ENCODE assay signal across 16 cellular contexts in genomic region chr3:9653565-9654248, GRCh38. TPM values are rescaled to one million over a fixed set of nuclear protein-coding genes. Genes with fewer than 3 reads are reported as not detected.
DNase-seq lines count a peak whose midpoint lies in the region; ATAC-seq and TF ChIP-seq lines count a peak whose summit lies in the region.
"Had no signal": no experiment of that assay in that cellular context is flagged by ENCODE, and none has a peak within 500 bp of the region (broad histone marks: within the 10 kb centered on the region; RNA-seq: fewer than 3 reads in every experiment).

No MANE protein-coding gene starts in this region.

- peak overlapping the region; percentile 62 for H3K27ac Mint-ChIP-seq in activated B cell treated with CpG ODN at 0.5 μM for 24 hours

- POLR2A ChIA-PET in activated B cell treated with CpG ODN at 0.5 μM for 24 hours (lab: Charles Lee): no interaction called here

- H3K27ac ChIP-seq in subcutaneous abdominal adipose tissue (ENCODE audit: low read depth, low read length): no peak overlapping the region
- H3K27ac ChIP-seq: gastroesophageal sphincter, KMS-11 had no signal

- H3K9me3 ChIP-seq in subcutaneous abdominal adipose tissue (ENCODE audit: control insufficient read depth in 5 of 5, low read length in 5 of 5): no peaks in the 10 kb centered on the region
- H3K9me3 ChIP-seq: gastroesophageal sphincter, SK-N-SH, spleen had no signal

- peaks cover 5 to 26% (median 20%) of the 10 kb centered on the region in 5 donors for H3K4me1 ChIP-seq in subcutaneous abdominal adipose tissue (ENCODE audit: control insufficient read depth in 5 of 5, insufficient read depth in 5 of 5, low read length in 5 of 5)

- intact Hi-C loops in activated B cell treated with CpG ODN at 0.5 μM for 24 hours (cut with micrococcal nuclease): loop anchor here (5.0 kb wide), 1 partner anchor 151 kb away; no protein-coding TSS in a partner anchor

- no peaks in the 10 kb centered on the region for H3K9me3 Mint-ChIP-seq in activated B cell treated with CpG ODN at 0.5 μM for 24 hours

- H3K9ac ChIP-seq in subcutaneous abdominal adipose tissue (ENCODE audit: low read length in 5 of 5): peak overlapping the region in 3 of 5 donors; percentile 16 to 35 (median 17)
- H3K9ac ChIP-seq: KMS-11, SK-N-SH had no signal

- H3K4me1 Mint-ChIP-seq in activated B cell treated with CpG ODN at 0.5 μM for 24 hours: peaks cover 72% of the 10 kb centered on the region

- DNase-seq in activated B cell treated with CpG ODN at 0.5 μM for 24 hours (no peak), SW480 (ENCODE audit: low spot score) (no peak), NCI-H82 treated with DMSO at 0.1 percent for 48 hours (lab: John Stamatoyannopoulos, UW; ENCODE audit: unreplicated experiment) (no peak)
- DNase-seq: aorta; effector CD4-positive, alpha-beta T cell; kidney glomerular epithelial cell; NCI-H187; SK-N-SH; spleen; trophoblast cell had no signal

- ATAC-seq in GM18520 (IDR thresholded peaks at IDR 0.05; ENCODE audit: unreplicated experiment) (peak; percentile 33), HG02852 (IDR thresholded peaks at IDR 0.05; ENCODE audit: unreplicated experiment) (peak; percentile 46), activated B cell treated with CpG ODN at 0.5 μM for 24 hours (ENCODE audit: low read depth) (peak; percentile 9), HG03135 (IDR thresholded peaks at IDR 0.05; ENCODE audit: unreplicated experiment) (no peak)
- ATAC-seq: gastroesophageal sphincter had no signal

- peak overlapping the region; percentile 45 for H3K4me3 Mint-ChIP-seq in activated B cell treated with CpG ODN at 0.5 μM for 24 hours

- H3K27me3 Mint-ChIP-seq in activated B cell treated with CpG ODN at 0.5 μM for 24 hours: no peaks in the 10 kb centered on the region

- H3K36me3 Mint-ChIP-seq in activated B cell treated with CpG ODN at 0.5 μM for 24 hours (ENCODE audit: low read depth): peaks cover 79% of the 10 kb centered on the region

- CTCF ChIA-PET in activated B cell treated with CpG ODN at 0.5 μM for 24 hours (lab: Charles Lee): no interaction called here

- no peak for TF ChIP-seq CTCF in activated B cell treated with CpG ODN at 0.5 μM for 24 hours (IDR thresholded peaks at IDR 0.05)

- no peak overlapping the region for H3K4me3 ChIP-seq in subcutaneous abdominal adipose tissue (ENCODE audit: low read depth in 1 of 5, low read length in 5 of 5)
- H3K4me3 ChIP-seq: gastroesophageal sphincter, spleen had no signal

- peaks cover 20 to 74% (median 56%) of the 10 kb centered on the region in 5 donors for H3K36me3 ChIP-seq in subcutaneous abdominal adipose tissue (ENCODE audit: control insufficient read depth in 5 of 5, insufficient read depth in 5 of 5, low read length in 5 of 5)

- no peaks in the 10 kb centered on the region for H3K27me3 ChIP-seq in subcutaneous abdominal adipose tissue (ENCODE audit: control insufficient read depth in 5 of 5, insufficient read depth in 4 of 5, low read length in 5 of 5)
- H3K27me3 ChIP-seq: gastroesophageal sphincter, spleen had no signal

RNA-seq across cellular contexts. Expression of gene MTMR14, which starts 4.4 kb away (rescaled TPM):
- 92.0 and 99.2 TPM in 2 replicates for total RNA-seq in activated B cell treated with CpG ODN at 0.5 μM for 24 hours

RNA-seq across cellular contexts. Expression of gene CPNE9, which starts 49.9 kb away (rescaled TPM):
- 0.20 TPM in 1 of 2 replicates, not detected in the other for total RNA-seq in activated B cell treated with CpG ODN at 0.5 μM for 24 hours
- total RNA-seq: aorta had no signal
